Comparison of ENCODE assay signal across 1 cellular context in genomic region chr7:103077318-103077717, GRCh38.
TF ChIP-seq lines count a peak whose summit lies in the region.

No MANE protein-coding gene starts in this region.

TF ChIP-seq in K562, 482 proteins besides CTCF, POLR2A, EP300 and RAD21:
- TF ChIP-seq ZNF316 (IDR thresholded peaks at IDR 0.05) (peak; percentile 78), MCM5 (IDR thresholded peaks at IDR 0.05; ENCODE audit: low read depth) (no peak), MAFF (IDR thresholded peaks at IDR 0.05; ENCODE audit: low read length) (peak; percentile 34; the same call in 1 of the 2 replicates), MAFG (tag; conservative IDR thresholded peaks at IDR 0.05) (peak; percentile 54), MAFK (IDR thresholded peaks at IDR 0.05; ENCODE audit: low read length) (peak; percentile 21; the same call in 1 of the 2 replicates), C11orf30 (IDR thresholded peaks at IDR 0.05; ENCODE audit: low read depth) (peak; percentile 77)
